Comparison of ENCODE assay signal across 8 cellular contexts in genomic region chr1:225880636-225881035, GRCh38. TPM values are rescaled to one million over a fixed set of nuclear protein-coding genes. Genes with fewer than 3 reads are reported as not detected.
DNase-seq lines count a peak whose midpoint lies in the region; ATAC-seq and TF ChIP-seq lines count a peak whose summit lies in the region.

No MANE protein-coding gene starts in this region.

- CTCF ChIA-PET in WTC11 (lab: Charles Lee), result interaction anchor here (0.6 to 7.6 kb wide), 17 partner anchors 9 to 406 kb away, joined by 3 to 94 read pairs (median 4); partner anchors contain the start of gene SRP9

- peaks cover 14% of the 10 kb centered on the region for H3K4me1 ChIP-seq in iPS-15b (ENCODE audit: control insufficient read depth, insufficient read depth, low read length)

- H3K9me3 Mint-ChIP-seq in WTC11, result no peaks in the 10 kb centered on the region

- H3K4me3 ChIP-seq in HL-60 (replicated peaks; ENCODE audit: insufficient read depth, low read length) (no peak overlapping the region), iPS-15b (ENCODE audit: low read depth, low read length) (peak overlapping the region; percentile 78), skin epidermis (peak overlapping the region in 6 of 7 experiments; percentile 63 to 98 (median 88)), WERI-Rb-1 (ENCODE audit: low read depth, low read length) (no peak overlapping the region)

- H3K36me3 ChIP-seq in iPS-15b (ENCODE audit: control insufficient read depth, insufficient read depth, low read length) (peaks cover 6% of the 10 kb centered on the region), WERI-Rb-1 (no peaks in the 10 kb centered on the region)

- H3K4me3 Mint-ChIP-seq in WTC11, result peak overlapping the region; percentile 77

- H3K36me3 Mint-ChIP-seq in WTC11, result peaks cover 17% of the 10 kb centered on the region

- H3K27me3 Mint-ChIP-seq in WTC11 (ENCODE audit: low read depth), result no peaks in the 10 kb centered on the region

- H3K9me3 ChIP-seq in iPS-15b (ENCODE audit: control insufficient read depth, insufficient read depth, low read length) (no peaks in the 10 kb centered on the region), WERI-Rb-1 (ENCODE audit: severe bottlenecking) (no peaks in the 10 kb centered on the region)

- DNase-seq in HL-60 (ENCODE audit: low read depth in 1 of 2, low spot score in 1 of 2) (no peak), WTC11 (ENCODE audit: low spot score) (no peak), NCI-H146 treated with DMSO at 0.1 percent for 48 hours (lab: John Stamatoyannopoulos, UW; ENCODE audit: unreplicated experiment) (no peak), posterior vena cava (ENCODE audit: low spot score) (no peak), glomerular visceral epithelial cell (ENCODE audit: extremely low spot score) (no peak), WERI-Rb-1 (no peak)

- intact Hi-C loops in posterior vena cava (cut with DNase I), result no loop called here

- H3K4me1 Mint-ChIP-seq in WTC11, result peaks cover 53% of the 10 kb centered on the region

- peak overlapping the region; percentile 85 for H3K27ac Mint-ChIP-seq in WTC11

- no peak overlapping the region for H3K9ac ChIP-seq in iPS-15b (ENCODE audit: low read depth, low read length)

- no peak for ATAC-seq in WTC11

- POLR2A ChIA-PET in WTC11 (lab: Charles Lee), result interaction anchor here (1.0 to 1.9 kb wide), 4 partner anchors 8 to 103 kb away, joined by 3 to 9 read pairs (median 3); partner anchors contain the start of genes LEFTY1 and SRP9

- H3K27me3 ChIP-seq in HL-60 (ENCODE audit: insufficient read depth, poor library complexity, severe bottlenecking), result no peaks in the 10 kb centered on the region
- H3K27me3 ChIP-seq in iPS-15b (ENCODE audit: control insufficient read depth, insufficient read depth, low read length), result no peaks in the 10 kb centered on the region
- H3K27me3 ChIP-seq in WERI-Rb-1 (ENCODE audit: insufficient read depth, low read depth, severe bottlenecking), result no peaks in the 10 kb centered on the region

- H3K27ac ChIP-seq in HL-60 (replicated peaks) (peak overlapping the region; percentile 73), skin epidermis (peak overlapping the region in 17 of 21 experiments; percentile 38 to 99 (median 90)), WERI-Rb-1 (no peak overlapping the region)

- TF ChIP-seq CTCF in HL-60 (IDR thresholded peaks at IDR 0.05; ENCODE audit: insufficient read depth, low read length), result no peak
- TF ChIP-seq CTCF in WTC11 (IDR thresholded peaks at IDR 0.05), result no peak
- TF ChIP-seq CTCF in WERI-Rb-1 (IDR thresholded peaks at IDR 0.05; ENCODE audit: low read depth, low read length), result no peak

TF ChIP-seq in WTC11, 78 proteins besides CTCF, POLR2A, EP300 and RAD21:
- TF ChIP-seq NR1H2 (CRISPR knock-in tag; IDR thresholded peaks at IDR 0.05) (no peak), KAT7 (CRISPR knock-in tag; IDR thresholded peaks at IDR 0.05; ENCODE audit: borderline replicate concordance) (no peak), RORB (CRISPR knock-in tag; IDR thresholded peaks at IDR 0.05) (no peak), ATF6 (CRISPR knock-in tag; IDR thresholded peaks at IDR 0.05) (no peak), IRF2 (CRISPR knock-in tag; IDR thresholded peaks at IDR 0.05; ENCODE audit: borderline replicate concordance, low read depth) (no peak), PRDM15 (CRISPR knock-in tag; IDR thresholded peaks at IDR 0.05) (no peak), TP53 (CRISPR knock-in tag; IDR thresholded peaks at IDR 0.05) (no peak), ZNF416 (CRISPR knock-in tag; IDR thresholded peaks at IDR 0.05) (no peak), JUN (CRISPR knock-in tag; IDR thresholded peaks at IDR 0.05) (no peak), CDX4 (CRISPR knock-in tag; IDR thresholded peaks at IDR 0.05; ENCODE audit: borderline replicate concordance) (no peak), MAX (CRISPR knock-in tag; IDR thresholded peaks at IDR 0.05) (no peak), OVOL2 (CRISPR knock-in tag; IDR thresholded peaks at IDR 0.05; ENCODE audit: borderline replicate concordance) (no peak), CREB1 (CRISPR knock-in tag; IDR thresholded peaks at IDR 0.05) (no peak), MYBL2 (CRISPR knock-in tag; IDR thresholded peaks at IDR 0.05) (no peak), FOXJ3 (CRISPR knock-in tag; IDR thresholded peaks at IDR 0.05; ENCODE audit: borderline replicate concordance) (no peak), ATF2 (CRISPR knock-in tag; IDR thresholded peaks at IDR 0.05; ENCODE audit: borderline replicate concordance, low read depth) (no peak), ZNF317 (CRISPR knock-in tag; IDR thresholded peaks at IDR 0.05; ENCODE audit: borderline replicate concordance, low read depth) (no peak), ZNF396 (CRISPR knock-in tag; IDR thresholded peaks at IDR 0.05; ENCODE audit: borderline replicate concordance) (no peak), GTF2I (CRISPR knock-in tag; conservative IDR thresholded peaks at IDR 0.05) (no peak)
TF ChIP-seq in WTC11: peak in this region for 0.

RNA-seq across cellular contexts. Expression of gene TMEM63A, which starts 1.5 kb away (rescaled TPM):
- total RNA-seq in WTC11 (2021), result 61.1 to 91.7 TPM (median 69.3 TPM) in 3 replicates
- total RNA-seq in posterior vena cava, result 10 to 100 TPM; 58.7 to 65.0 TPM

RNA-seq across cellular contexts. Expression of gene LEFTY1, which starts 8.3 kb away (rescaled TPM):
- 47.0 to 52.9 TPM (median 49.0 TPM) in 3 replicates for total RNA-seq in WTC11 (2021)
- total RNA-seq in posterior vena cava, result under 1 TPM; 0.28 to 0.38 TPM

RNA-seq across cellular contexts. Expression of gene PYCR2, which starts 43.4 kb away (rescaled TPM):
- total RNA-seq in WTC11 (2021), result 81.5 to 90.3 TPM (median 86.0 TPM) in 3 replicates
- 10 to 100 TPM; 41.7 to 45.9 TPM for total RNA-seq in posterior vena cava

Comparison
In these comparisons a context has a peak if more than half of its experiments do, and no peak if none do; other contexts are left out.
1. H3K4me3 ChIP-seq: peak in iPS-15b (single experiment) and skin epidermis (6 of 7); none in HL-60 (single experiment) and WERI-Rb-1 (single experiment).
2. RNA of gene LEFTY1, which starts 8.3 kb away (total RNA-seq): 47.0 to 52.9 TPM in WTC11; 0.28 to 0.38 TPM in posterior vena cava; every median in the first group is over 10 times any median in the second.